In the genomic region with DNA sequence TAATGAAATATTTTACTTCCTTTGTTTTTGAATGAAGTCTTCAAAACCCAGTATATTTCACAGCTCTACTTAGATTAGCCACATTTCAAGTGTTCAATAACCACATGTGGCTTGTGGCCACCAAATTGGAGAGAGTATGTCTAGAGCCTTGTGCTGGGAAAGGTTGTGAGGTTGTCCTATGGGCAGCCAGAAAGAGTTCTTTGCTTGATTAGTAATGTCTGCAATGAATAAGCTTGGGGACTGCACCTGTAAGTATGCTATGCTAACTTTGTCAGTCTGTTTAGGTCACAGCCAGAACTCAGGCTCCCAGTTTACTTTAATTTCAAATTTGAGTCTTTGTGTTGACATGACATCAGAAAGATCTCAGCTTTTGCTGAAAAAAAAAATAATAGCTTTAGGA, we compare ENCODE assay signal across 33 cellular contexts.
"Had no signal": no experiment of that assay in that cellular context is flagged by ENCODE, and none has a peak within 500 bp of the region (broad histone marks: within the 10 kb centered on the region; RNA-seq: fewer than 3 reads in every experiment).

No MANE protein-coding gene starts in this region.

- H3K9me3 ChIP-seq: adrenal gland, ascending aorta, body of pancreas, breast epithelium had no signal

- DNase-seq: activated effector memory CD4-positive, alpha-beta T cell treated with anti-CD3 and anti-CD28 coated beads, Interleukin-2, amount 50 U/mL, for 16 hours; activated effector memory CD4-positive, alpha-beta T cell treated with Interleukin-2 at 50 U/mL for 16 hours; activated gamma-delta T cell; activated gamma-delta T cell treated with Interleukin-2 at 50 U/mL for 16 hours; activated naive CD4-positive, alpha-beta T cell; activated naive CD4-positive, alpha-beta T cell treated with anti-CD3 and anti-CD28 coated beads for 36 hours; activated naive CD4-positive, alpha-beta T cell treated with anti-CD3 and anti-CD28 coated beads, Interleukin-2, amount 10 ng/mL, durations not matched to agents 7 days and 5 days; activated naive CD4-positive, alpha-beta T cell treated with anti-CD3 and anti-CD28 coated beads, Interleukin-2, amount 50 U/mL, for 16 hours; activated naive CD4-positive, alpha-beta T cell treated with Interleukin-2 at 50 U/mL for 16 hours; activated naive CD8-positive, alpha-beta T cell treated with anti-CD3 and anti-CD28 coated beads for 36 hours; activated naive CD8-positive, alpha-beta T cell treated with anti-CD3 and anti-CD28 coated beads, Interleukin-2, amount 10 ng/mL, durations not matched to agents 7 days and 5 days; activated naive CD8-positive, alpha-beta T cell treated with anti-CD3 and anti-CD28 coated beads, Interleukin-2, amount 50 U/mL, for 24 hours; activated T-cell treated with anti-CD3 and anti-CD28 coated beads, Interleukin-2, amount 50 U/mL, for 4 hours; activated T-cell treated with anti-CD3 and anti-CD28 coated beads, Interleukin-2, amount 50 U/mL, for 48 hours; activated T-cell treated with anti-CD3 and anti-CD28 coated beads, Interleukin-2, amount 50 U/mL, for 72 hours; adrenal gland; amniotic stem cell; amygdala; anterior cingulate cortex; aorta; body of pancreas; brain microvascular endothelial cell; caudate nucleus; central memory CD4-positive, alpha-beta T cell; cerebellar nuclear complex had no signal

- H3K27ac ChIP-seq: adrenal gland, ascending aorta, body of pancreas, brain microvascular endothelial cell, breast epithelium, cardiac muscle cell had no signal

- FAIRE-seq: astrocyte, bronchial epithelial cell, colon had no signal

- H3K4me3 ChIP-seq: adrenal gland, ascending aorta, body of pancreas, breast epithelium, cardiac muscle cell had no signal

- H3K36me3 ChIP-seq: adrenal gland, ascending aorta, brain microvascular endothelial cell, breast epithelium, cardiac muscle cell had no signal

- H3K27me3 ChIP-seq: adrenal gland, ascending aorta, body of pancreas, brain microvascular endothelial cell, breast epithelium, cardiac muscle cell had no signal

- ATAC-seq: activated naive CD4-positive, alpha-beta T cell treated with anti-CD3 and anti-CD28 coated beads, Interleukin-2, amount 50 U/mL, for 72 hours; activated naive CD8-positive, alpha-beta T cell treated with anti-CD3 and anti-CD28 coated beads, Interleukin-2, amount 50 U/mL, for 24 hours; activated T-cell treated with anti-CD3 and anti-CD28 coated beads, Interleukin-2, amount 50 U/mL, for 4 hours; activated T-cell treated with anti-CD3 and anti-CD28 coated beads, Interleukin-2, amount 50 U/mL, for 72 hours; activated T-helper 17 cell treated with anti-CD3 and anti-CD28 coated beads, Interleukin-2, amount 50 U/mL, for 72 hours; body of pancreas had no signal

- H3K4me1 ChIP-seq: adrenal gland, ascending aorta, body of pancreas, breast epithelium had no signal
